In genomic region chr3:172094621-172095557, GRCh38 we compare ENCODE assay signal across 9 cellular contexts.
DNase-seq lines count a peak whose midpoint lies in the region; ATAC-seq and TF ChIP-seq lines count a peak whose summit lies in the region.
"Had no signal": no experiment of that assay in that cellular context is flagged by ENCODE, and none has a peak within 500 bp of the region (broad histone marks: within the 10 kb centered on the region; RNA-seq: fewer than 3 reads in every experiment).

No MANE protein-coding gene starts in this region.

- peaks cover 4% of the 10 kb centered on the region for H3K27me3 Mint-ChIP-seq in activated naive CD4-positive, alpha-beta T cell treated with anti-CD3 and anti-CD28 coated beads, Interleukin-2, amount 10 ng/mL, durations not matched to agents 7 days and 5 days

- H3K4me1 Mint-ChIP-seq in activated naive CD4-positive, alpha-beta T cell treated with anti-CD3 and anti-CD28 coated beads, Interleukin-2, amount 10 ng/mL, durations not matched to agents 7 days and 5 days = peaks cover 31% of the 10 kb centered on the region

- TF ChIP-seq CTCF in retinal pigment epithelial cell (conservative IDR thresholded peaks at IDR 0.05; ENCODE audit: low read depth, low read length) = peak; percentile 18

- H3K79me2 ChIP-seq in ACC112 (ENCODE audit: control insufficient read depth, insufficient read depth, low read length, unreplicated experiment) = peaks cover 93% of the 10 kb centered on the region

- peaks cover 77% of the 10 kb centered on the region for H3K4me1 ChIP-seq in ACC112 (ENCODE audit: control insufficient read depth, insufficient read depth, low read length, unreplicated experiment)

- ATAC-seq in GM19035 (IDR thresholded peaks at IDR 0.05; ENCODE audit: unreplicated experiment) = peak; percentile 91
- peak; percentile 89 for ATAC-seq in HG03097 (IDR thresholded peaks at IDR 0.05; ENCODE audit: low FRiP score, unreplicated experiment)

- peak overlapping the region; percentile 5 for H3K27ac Mint-ChIP-seq in activated naive CD4-positive, alpha-beta T cell treated with anti-CD3 and anti-CD28 coated beads, Interleukin-2, amount 10 ng/mL, durations not matched to agents 7 days and 5 days

- peak; percentile 46 for DNase-seq in activated naive CD4-positive, alpha-beta T cell treated with anti-CD3 and anti-CD28 coated beads, Interleukin-2, amount 10 ng/mL, durations not matched to agents 7 days and 5 days
- no peak for DNase-seq in retinal pigment epithelial cell (ENCODE audit: low read depth)
- DNase-seq in substantia nigra (lab: John Stamatoyannopoulos, UW) = no peak
- DNase-seq in T1000 (lab: John Stamatoyannopoulos, UW) = no peak
- no peak for DNase-seq in NCI-H2081 (lab: John Stamatoyannopoulos, UW)

- H3K4me3 ChIP-seq in ACC112 (ENCODE audit: low read depth, low read length) (no peak overlapping the region), retinal pigment epithelial cell (ENCODE audit: low read length) (no peak overlapping the region)
- H3K4me3 ChIP-seq: skin epidermis had no signal

- H3K27me3 ChIP-seq in ACC112 (ENCODE audit: insufficient read depth, low read length) = no peaks in the 10 kb centered on the region

- no peaks in the 10 kb centered on the region for H3K36me3 Mint-ChIP-seq in activated naive CD4-positive, alpha-beta T cell treated with anti-CD3 and anti-CD28 coated beads, Interleukin-2, amount 10 ng/mL, durations not matched to agents 7 days and 5 days

- peaks cover 30% of the 10 kb centered on the region for H3K36me3 ChIP-seq in ACC112 (ENCODE audit: insufficient read depth, low read length)

- H3K9me3 Mint-ChIP-seq in activated naive CD4-positive, alpha-beta T cell treated with anti-CD3 and anti-CD28 coated beads, Interleukin-2, amount 10 ng/mL, durations not matched to agents 7 days and 5 days = no peaks in the 10 kb centered on the region

- CTCF ChIA-PET in activated naive CD4-positive, alpha-beta T cell treated with anti-CD3 and anti-CD28 coated beads, Interleukin-2, amount 10 ng/mL, durations not matched to agents 7 days and 5 days (lab: Charles Lee) = interaction anchor here (0.9 kb wide), 2 partner anchors 37 to 219 kb away, joined by 3 to 4 read pairs; no protein-coding TSS in a partner anchor

- H3K27ac ChIP-seq in ACC112 (ENCODE audit: low read depth, low read length) (peak overlapping the region; percentile 63), substantia nigra (ENCODE audit: low read depth, low read length, poor library complexity, severe bottlenecking) (no peak overlapping the region)

- H3K4me3 Mint-ChIP-seq in activated naive CD4-positive, alpha-beta T cell treated with anti-CD3 and anti-CD28 coated beads, Interleukin-2, amount 10 ng/mL, durations not matched to agents 7 days and 5 days = no peak overlapping the region

- H2AFZ ChIP-seq in ACC112 (ENCODE audit: low read length, unreplicated experiment) = no peak overlapping the region
